In the genomic region with DNA sequence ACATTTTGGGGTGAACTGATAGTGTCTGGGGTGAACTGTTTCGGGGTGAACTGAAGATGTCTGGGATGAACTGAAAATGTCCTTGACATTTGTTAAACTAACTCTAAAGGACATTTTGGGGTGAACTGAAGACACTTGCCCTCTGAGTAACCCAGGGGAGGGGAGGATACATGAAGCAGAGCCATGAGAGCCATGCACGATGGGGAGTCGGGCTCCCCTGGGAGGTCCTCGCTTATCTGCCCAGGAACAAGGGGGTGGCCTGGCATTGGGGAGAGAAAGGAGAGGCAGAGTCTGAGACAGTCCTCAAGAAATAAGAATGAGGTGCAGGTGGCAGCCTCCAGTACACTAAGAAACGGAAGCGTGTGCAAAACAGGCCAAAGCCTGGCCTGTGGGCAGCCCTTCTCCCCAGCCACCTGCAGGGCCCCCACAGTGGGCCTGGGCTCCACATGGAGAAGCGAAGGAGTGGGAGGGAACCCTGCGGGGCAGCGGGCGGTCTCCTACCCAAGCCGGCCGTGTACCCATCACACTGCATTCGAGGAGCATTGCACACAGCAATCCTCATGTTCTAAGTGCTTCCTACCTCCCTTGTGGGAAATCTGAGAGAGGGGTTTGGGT, we compare ENCODE assay signal across 14 cellular contexts. TPM values are rescaled to one million over a fixed set of nuclear protein-coding genes. Genes with fewer than 3 reads are reported as not detected.
"Had no signal": no experiment of that assay in that cellular context is flagged by ENCODE, and none has a peak within 500 bp of the region (broad histone marks: within the 10 kb centered on the region; RNA-seq: fewer than 3 reads in every experiment).

No MANE protein-coding gene starts in this region.

- H3K36me3 ChIP-seq: ascending aorta, breast epithelium, gastroesophageal sphincter, suprapubic skin, upper lobe of left lung had no signal

- ATAC-seq: gastroesophageal sphincter had no signal

- H3K27me3 ChIP-seq: ascending aorta, breast epithelium, suprapubic skin, upper lobe of left lung had no signal

- H3K27ac ChIP-seq: ascending aorta, breast epithelium, gastroesophageal sphincter, skin epidermis, suprapubic skin, upper lobe of left lung had no signal

- H3K4me1 ChIP-seq: ascending aorta, breast epithelium had no signal

- H3K4me3 ChIP-seq: ascending aorta, breast epithelium, gastroesophageal sphincter, skin epidermis, suprapubic skin, upper lobe of left lung had no signal

- DNase-seq: activated naive CD4-positive, alpha-beta T cell treated with anti-CD3 and anti-CD28 coated beads, Interleukin-2, amount 10 ng/mL, durations not matched to agents 7 days and 5 days; occipital lobe; stimulated activated CD4-positive, alpha-beta T cell treated with anti-CD3 and anti-CD28 coated beads, Interleukin-4, amount 100 ng/mL, for 4 hours; T-helper 1 cell; upper lobe of left lung had no signal

- H3K9me3 ChIP-seq: ascending aorta, breast epithelium, gastroesophageal sphincter, suprapubic skin, upper lobe of left lung had no signal

- H3K36me3 Mint-ChIP-seq: activated CD4-positive, alpha-beta memory T cell treated with anti-CD3 and anti-CD28 coated beads for 36 hours; activated naive CD4-positive, alpha-beta T cell treated with anti-CD3 and anti-CD28 coated beads, Interleukin-2, amount 10 ng/mL, durations not matched to agents 7 days and 5 days had no signal

- H3K27ac Mint-ChIP-seq: activated CD4-positive, alpha-beta memory T cell treated with anti-CD3 and anti-CD28 coated beads for 36 hours; activated naive CD4-positive, alpha-beta T cell treated with anti-CD3 and anti-CD28 coated beads, Interleukin-2, amount 10 ng/mL, durations not matched to agents 7 days and 5 days; dendritic cell treated with granulocyte-macrophage colony-stimulating factor and Interleukin-4, amounts not matched to agents 40 ng/mL and 50 ng/mL, for 4 days; stimulated activated naive CD8-positive, alpha-beta T cell treated with anti-CD3 and anti-CD28 coated beads, Interleukin-15, Interleukin-2, amounts not matched to agents 100 ng/mL and 50 ng/mL, for 24 hours had no signal

- H3K9me3 Mint-ChIP-seq: activated CD4-positive, alpha-beta memory T cell treated with anti-CD3 and anti-CD28 coated beads for 36 hours; activated naive CD4-positive, alpha-beta T cell treated with anti-CD3 and anti-CD28 coated beads, Interleukin-2, amount 10 ng/mL, durations not matched to agents 7 days and 5 days; dendritic cell treated with granulocyte-macrophage colony-stimulating factor and Interleukin-4, amounts not matched to agents 40 ng/mL and 50 ng/mL, for 4 days; stimulated activated naive CD8-positive, alpha-beta T cell treated with anti-CD3 and anti-CD28 coated beads, Interleukin-15, Interleukin-2, amounts not matched to agents 100 ng/mL and 50 ng/mL, for 24 hours had no signal

- H3K4me3 Mint-ChIP-seq: activated CD4-positive, alpha-beta memory T cell treated with anti-CD3 and anti-CD28 coated beads for 36 hours; activated naive CD4-positive, alpha-beta T cell treated with anti-CD3 and anti-CD28 coated beads, Interleukin-2, amount 10 ng/mL, durations not matched to agents 7 days and 5 days; dendritic cell treated with granulocyte-macrophage colony-stimulating factor and Interleukin-4, amounts not matched to agents 40 ng/mL and 50 ng/mL, for 4 days; stimulated activated naive CD8-positive, alpha-beta T cell treated with anti-CD3 and anti-CD28 coated beads, Interleukin-15, Interleukin-2, amounts not matched to agents 100 ng/mL and 50 ng/mL, for 24 hours had no signal

RNA-seq across cellular contexts. Expression of gene RSPH1, which starts 24.2 kb away (rescaled TPM):
- total RNA-seq: ascending aorta, lung microvascular endothelial cell had no signal
